ENCODE assay signal across 26 cellular contexts in genomic region chr9:99925542-99925941, GRCh38.
"Had no signal": no experiment of that assay in that cellular context is flagged by ENCODE, and none has a peak within 500 bp of the region (broad histone marks: within the 10 kb centered on the region; RNA-seq: fewer than 3 reads in every experiment).

No MANE protein-coding gene starts in this region.

- DNase-seq: activated CD4-positive, alpha-beta T cell treated with anti-CD3 and anti-CD28 coated beads for 36 hours; activated CD4-positive, CD25-positive, alpha-beta regulatory T cell; activated CD8-positive, alpha-beta memory T cell treated with anti-CD3 and anti-CD28 coated beads, Interleukin-2, amount 50 U/mL, for 4 hours; activated effector memory CD4-positive, alpha-beta T cell treated with anti-CD3 and anti-CD28 coated beads, Interleukin-2, amount 50 U/mL, for 16 hours; activated naive CD4-positive, alpha-beta T cell treated with anti-CD3 and anti-CD28 coated beads for 36 hours; activated naive CD8-positive, alpha-beta T cell treated with anti-CD3 and anti-CD28 coated beads for 36 hours; activated T-cell treated with anti-CD3 and anti-CD28 coated beads, Interleukin-2, amount 50 U/mL, for 1 hour; adrenal gland; brain microvascular endothelial cell; dorsolateral prefrontal cortex; effector memory CD8-positive, alpha-beta T cell; foreskin fibroblast; head of caudate nucleus; hippocampal formation; naive thymus-derived CD8-positive, alpha-beta T cell; nucleus accumbens; psoas muscle; spleen; stimulated activated naive CD4-positive, alpha-beta T cell; T1000; tibial artery had no signal

- H3K27ac ChIP-seq: adrenal gland, ascending aorta, brain microvascular endothelial cell, coronary artery, dorsolateral prefrontal cortex, parathyroid adenoma, psoas muscle, right atrium auricular region, spleen, suprapubic skin, tibial artery had no signal

- H3K27me3 ChIP-seq: adrenal gland, ascending aorta, brain microvascular endothelial cell, dorsolateral prefrontal cortex, right atrium auricular region, spleen, suprapubic skin, tibial artery had no signal

- ATAC-seq: activated CD4-positive, alpha-beta T cell treated with anti-CD3 and anti-CD28 coated beads for 36 hours; effector memory CD8-positive, alpha-beta T cell; naive thymus-derived CD8-positive, alpha-beta T cell; psoas muscle had no signal

- H3K4me3 ChIP-seq: adrenal gland, ascending aorta, coronary artery, dorsolateral prefrontal cortex, psoas muscle, right atrium auricular region, spleen, suprapubic skin, tibial artery had no signal

- H3K4me1 ChIP-seq: ascending aorta, parathyroid adenoma, psoas muscle, right atrium auricular region had no signal

- H3K36me3 ChIP-seq: brain microvascular endothelial cell had no signal

- H3K9me3 ChIP-seq: suprapubic skin had no signal

- H3K9ac ChIP-seq: parathyroid adenoma had no signal

- H2AFZ ChIP-seq: parathyroid adenoma had no signal
